ENCODE assay signal across 17 cellular contexts in the genomic region with DNA sequence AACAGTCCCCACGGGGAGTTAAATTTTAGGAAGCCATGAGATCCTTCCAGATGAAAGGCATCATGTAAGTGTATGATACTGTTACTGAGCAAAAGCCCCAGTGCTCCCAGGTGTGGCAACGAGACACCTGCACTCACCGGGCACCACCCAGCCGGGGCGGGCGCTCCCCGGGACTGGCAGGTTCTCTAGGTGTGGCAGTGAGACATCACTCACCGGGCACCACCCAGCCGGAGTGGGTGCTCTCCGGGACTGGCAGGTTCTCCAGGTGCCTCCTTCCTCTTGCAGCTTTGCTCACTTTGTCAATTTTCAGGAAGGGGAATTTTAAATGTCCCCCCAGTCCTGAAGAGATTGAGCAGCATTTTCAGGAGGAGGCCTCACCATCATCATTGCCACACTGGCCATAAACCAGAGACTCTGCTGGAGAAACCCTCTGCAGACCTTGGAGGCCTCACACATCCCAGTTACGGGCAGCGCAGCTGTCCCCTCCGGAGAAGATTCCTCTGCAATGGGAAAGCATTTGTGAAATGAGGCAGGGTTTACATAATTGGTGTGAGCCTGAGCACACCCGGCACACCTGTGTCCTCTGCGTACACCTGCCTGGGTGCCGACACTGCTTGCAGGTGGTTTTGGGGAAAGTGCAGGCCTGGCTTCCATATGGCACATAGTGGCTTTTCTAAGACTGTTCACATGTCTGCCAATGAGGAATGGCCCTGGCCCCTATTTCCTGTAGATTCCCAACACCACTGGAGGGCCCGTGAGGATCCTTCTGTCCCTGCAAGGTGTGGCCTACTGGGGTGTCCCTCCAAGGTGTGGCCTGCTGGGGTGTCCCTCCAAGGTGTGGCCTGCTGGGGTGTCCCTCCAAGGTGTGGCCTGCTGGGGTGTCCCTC.
DNase-seq lines count a peak whose midpoint lies in the region; ATAC-seq, FAIRE-seq and TF ChIP-seq lines count a peak whose summit lies in the region.
"Had no signal": no experiment of that assay in that cellular context is flagged by ENCODE, and none has a peak within 500 bp of the region (broad histone marks: within the 10 kb centered on the region; RNA-seq: fewer than 3 reads in every experiment).

No MANE protein-coding gene starts in this region.

- POLR2A ChIA-PET in HepG2 (lab: Yijun Ruan, JAX): no interaction called here
- POLR2A ChIA-PET in naive thymus-derived CD4-positive, alpha-beta T cell (lab: Charles Lee): no interaction called here

- no peaks in the 10 kb centered on the region for H4K20me1 ChIP-seq in HepG2 (ENCODE audit: insufficient read depth, low read length)

- H3K27me3 Mint-ChIP-seq in naive thymus-derived CD4-positive, alpha-beta T cell: no peaks in the 10 kb centered on the region

- H3K4me1 Mint-ChIP-seq in naive thymus-derived CD4-positive, alpha-beta T cell: peaks cover 0 to 2% (median 0%) of the 10 kb centered on the region in 7 donors

- H3K27me3 ChIP-seq in right lobe of liver (no peaks in the 10 kb centered on the region), HepG2 (ENCODE audit: control insufficient read depth in 1 of 2, insufficient read depth in 2 of 2, low read length in 2 of 2) (no peaks in the 10 kb centered on the region), spleen (replicated peaks in 1 of 7) (no peaks in the 10 kb centered on the region)
- no peaks in the 10 kb centered on the region for H3K27me3 ChIP-seq in naive thymus-derived CD4-positive, alpha-beta T cell (ENCODE audit: control insufficient read depth in 2 of 2, insufficient read depth in 2 of 2, low read length in 2 of 2)

- no peaks in the 10 kb centered on the region for H3K79me2 ChIP-seq in HepG2 (ENCODE audit: insufficient read depth, low read length)

- H3K9me3 ChIP-seq in right lobe of liver (no peaks in the 10 kb centered on the region), HepG2 (ENCODE audit: low read length) (no peaks in the 10 kb centered on the region), kidney (ENCODE audit: control insufficient read depth in 1 of 2, low read length in 2 of 2) (no peaks in the 10 kb centered on the region), spleen (peaks cover 0 to 13% (median 0%) of the 10 kb centered on the region in 8 donors)
- peaks cover 0 to 15% (median 0%) of the 10 kb centered on the region in 3 experiments for H3K9me3 ChIP-seq in naive thymus-derived CD4-positive, alpha-beta T cell (ENCODE audit: control insufficient read depth in 2 of 3, low read length in 3 of 3)
- H3K9me3 ChIP-seq: A549 had no signal

- no peak overlapping the region for H2AFZ ChIP-seq in HepG2 (ENCODE audit: low read length)

- no peak overlapping the region for H3K4me2 ChIP-seq in HepG2 (ENCODE audit: low read depth, low read length)
- H3K4me2 ChIP-seq: A549 had no signal

- FAIRE-seq in HepG2 (lab: Jason Lieb, UNC) (no peak), kidney (lab: Jason Lieb, UNC) (no peak)
- FAIRE-seq: A549, RCC 7860 had no signal

- DNase-seq in right lobe of liver (peak in 2 of 3 donors; percentile 8 to 19), HepG2 (ENCODE audit: low spot score) (no peak), kidney (peak; percentile 48), spleen (peak; percentile 54), activated gamma-delta T cell treated with Interleukin-2 at 50 U/mL for 16 hours (no peak)
- no peak for DNase-seq in naive thymus-derived CD4-positive, alpha-beta T cell
- DNase-seq: DMS153, HCEC 1CT, IMR-90, Kasumi-1, NCI-H1105 treated with DMSO at 0.1 percent for 48 hours, NCI-H1930, NCI-H2171 had no signal

- CTCF ChIA-PET in HepG2 (lab: Yijun Ruan, JAX; ENCODE audit: low intra/inter-chr PET ratio, low total read pairs): no interaction called here
- CTCF ChIA-PET in naive thymus-derived CD4-positive, alpha-beta T cell (lab: Charles Lee): no interaction called here

- H3K36me3 ChIP-seq in right lobe of liver (peaks cover 0 to 10% (median 0%) of the 10 kb centered on the region in 4 donors), HepG2 (replicated peaks in 1 of 2; ENCODE audit: control insufficient read depth in 1 of 2, insufficient read depth in 2 of 2, low read length in 2 of 2) (no peaks in the 10 kb centered on the region), kidney (ENCODE audit: control insufficient read depth in 1 of 2, insufficient read depth in 2 of 2, low read length in 2 of 2) (no peaks in the 10 kb centered on the region), spleen (peaks cover 0 to 45% (median 21%) of the 10 kb centered on the region in 6 donors)
- H3K36me3 ChIP-seq in naive thymus-derived CD4-positive, alpha-beta T cell (ENCODE audit: control insufficient read depth in 2 of 3, insufficient read depth in 3 of 3, low read length in 3 of 3): peaks cover 0 to 19% (median 4%) of the 10 kb centered on the region in 3 experiments

- peaks cover 0 to 52% (median 9%) of the 10 kb centered on the region in 11 donors for H3K9me3 Mint-ChIP-seq in naive thymus-derived CD4-positive, alpha-beta T cell

- H3K4me1 ChIP-seq in right lobe of liver (no peaks in the 10 kb centered on the region), HepG2 (ENCODE audit: insufficient read depth, low read length) (no peaks in the 10 kb centered on the region), kidney (ENCODE audit: control insufficient read depth in 1 of 2, insufficient read depth in 1 of 2, low read depth in 1 of 2, low read length in 2 of 2) (no peaks in the 10 kb centered on the region), spleen (no peaks in the 10 kb centered on the region)
- H3K4me1 ChIP-seq in naive thymus-derived CD4-positive, alpha-beta T cell (ENCODE audit: control insufficient read depth in 2 of 2, insufficient read depth in 2 of 2, low read length in 2 of 2): no peaks in the 10 kb centered on the region
- H3K4me1 ChIP-seq: A549 had no signal

- 84% methylated on average over 9 of the region's 17 CpGs for WGBS in right lobe of liver (ENCODE audit: insufficient coverage, low coverage, low lambda C conversion rate, missing lambda C conversion rate)
- 68% methylated on average over 7 of the region's 17 CpGs for WGBS in HepG2 (ENCODE audit: low lambda C conversion rate)
- WGBS in spleen, 5 donors: 86 to 98% (median 91%) methylated on average over 15 to 17 of the region's 17 CpGs

- TF ChIP-seq POLR2A in right lobe of liver (IDR thresholded peaks at IDR 0.05): no peak
- TF ChIP-seq POLR2A in HepG2 (IDR thresholded peaks at IDR 0.05; ENCODE audit: insufficient read depth in 1 of 2, low read depth in 2 of 2, low read length in 2 of 2): no peak
- TF ChIP-seq POLR2A in spleen (IDR thresholded peaks at IDR 0.05): no peak

- no peak for TF ChIP-seq CTCF in right lobe of liver (IDR thresholded peaks at IDR 0.05)
- no peak for TF ChIP-seq CTCF in HepG2 (CRISPR knock-in tag; IDR thresholded peaks at IDR 0.05)
- no peak for TF ChIP-seq CTCF in kidney (IDR thresholded peaks at IDR 0.05; ENCODE audit: borderline replicate concordance, extremely low read depth, insufficient read depth)
- no peak for TF ChIP-seq CTCF in spleen (IDR thresholded peaks at IDR 0.05 in 8 of 11, conservative IDR thresholded peaks at IDR 0.05 in 3 of 11)

- intact Hi-C loops in right lobe of liver (cut with DNase I) (no loop called here), HepG2 (cut with micrococcal nuclease; ENCODE audit: unreplicated experiment) (no loop called here), kidney (cut with DNase I) (no loop called here), spleen (cut with DNase I; ENCODE audit: low total_unique reads) (no loop called here)
- intact Hi-C loops in naive thymus-derived CD4-positive, alpha-beta T cell (cut with micrococcal nuclease): no loop called here

- no peak for TF ChIP-seq EP300 in HepG2 (IDR thresholded peaks at IDR 0.05; ENCODE audit: low read depth in 2 of 2, low read length in 2 of 2)
- TF ChIP-seq EP300 in HepG2 (CRISPR knock-in tag; IDR thresholded peaks at IDR 0.05; ENCODE audit: borderline replicate concordance): no peak

- no peak overlapping the region for H3K27ac Mint-ChIP-seq in naive thymus-derived CD4-positive, alpha-beta T cell

- in situ Hi-C loops in HepG2 (cut with HindIII; ENCODE audit: extremely low pct_ligation_motif_present, low pct_unique_long_range_greater_than_20kb): no loop called here

- H3K36me3 Mint-ChIP-seq in naive thymus-derived CD4-positive, alpha-beta T cell: peaks cover 0 to 49% (median 44%) of the 10 kb centered on the region in 5 donors

- BruUV-seq in HepG2 (replicated peaks; lab: Mats Ljungman, UMichigan): no TSS peak

- no peak overlapping the region for H3K4me3 ChIP-seq in right lobe of liver
- H3K4me3 ChIP-seq in HepG2 (replicated peaks in 1 of 3; ENCODE audit: insufficient read depth in 1 of 3, low read depth in 2 of 3, low read length in 3 of 3): no peak overlapping the region
- no peak overlapping the region for H3K4me3 ChIP-seq in kidney (ENCODE audit: low read length in 2 of 2)
- no peak overlapping the region for H3K4me3 ChIP-seq in spleen
- H3K4me3 ChIP-seq in naive thymus-derived CD4-positive, alpha-beta T cell (ENCODE audit: low read length): no peak overlapping the region
- H3K4me3 ChIP-seq: A549 had no signal

- H3K27ac ChIP-seq in right lobe of liver (no peak overlapping the region), HepG2 (ENCODE audit: extremely low read length, insufficient read depth, low read length) (no peak overlapping the region), kidney (ENCODE audit: low read depth in 2 of 2, low read length in 2 of 2) (no peak overlapping the region), spleen (no peak overlapping the region)
- H3K27ac ChIP-seq in naive thymus-derived CD4-positive, alpha-beta T cell (ENCODE audit: low read depth, low read length): no peak overlapping the region
- H3K27ac ChIP-seq: A549, C4-2B had no signal

- TF ChIP-seq RAD21 in HepG2 (CRISPR knock-in tag; IDR thresholded peaks at IDR 0.05): no peak

- H3K9ac ChIP-seq in HepG2 (ENCODE audit: insufficient read depth, low read depth, low read length): no peak overlapping the region
- H3K9ac ChIP-seq in kidney (ENCODE audit: low read length in 2 of 2): no peak overlapping the region

- H3K4me3 Mint-ChIP-seq in naive thymus-derived CD4-positive, alpha-beta T cell: no peak overlapping the region

- no peak for ATAC-seq in right lobe of liver
- ATAC-seq in HepG2: no peak
- ATAC-seq in GM19467 (IDR thresholded peaks at IDR 0.05; ENCODE audit: unreplicated experiment): no peak
- no peak for ATAC-seq in naive thymus-derived CD4-positive, alpha-beta T cell
- ATAC-seq: A549 had no signal

TF ChIP-seq in HepG2, 621 proteins besides CTCF, POLR2A, EP300 and RAD21:
- TF ChIP-seq ZNF235 (CRISPR knock-in tag; IDR thresholded peaks at IDR 0.05; ENCODE audit: borderline replicate concordance): no peak
- TF ChIP-seq ZFP37 (CRISPR knock-in tag; IDR thresholded peaks at IDR 0.05; ENCODE audit: borderline replicate concordance): no peak

Comparison
In these comparisons a context has a peak if more than half of its experiments do, and no peak if none do; other contexts are left out.
1. DNase-seq: peak in right lobe of liver (2 of 3), kidney (single experiment) and spleen (single experiment); none in HepG2 (single experiment), naive thymus-derived CD4-positive, alpha-beta T cell (0 of 9) and activated gamma-delta T cell treated with Interleukin-2 at 50 U/mL for 16 hours (single experiment).